1 cellular context compared by ENCODE assay signal in genomic region chr10:95375418-95375817, GRCh38.
TF ChIP-seq lines count a peak whose summit lies in the region.

No MANE protein-coding gene starts in this region.

TF ChIP-seq in GM12878, 131 proteins besides CTCF, POLR2A, EP300 and RAD21 (continued from another document):
- TF ChIP-seq CUX1 (IDR thresholded peaks at IDR 0.05; ENCODE audit: insufficient replicate concordance, low read depth, low read length) = no peak
- TF ChIP-seq ZNF687 (IDR thresholded peaks at IDR 0.05) = no peak
- TF ChIP-seq EED (IDR thresholded peaks at IDR 0.05; ENCODE audit: low read depth) = no peak
- no peak for TF ChIP-seq SUPT20H (IDR thresholded peaks at IDR 0.05; ENCODE audit: borderline replicate concordance, control insufficient read depth, low read depth, low read length)
- TF ChIP-seq NFYA (IDR thresholded peaks at IDR 0.05; ENCODE audit: borderline replicate concordance, low read depth, low read length) = no peak
- TF ChIP-seq TCF7 (IDR thresholded peaks at IDR 0.05; ENCODE audit: borderline replicate concordance) = no peak
- no peak for TF ChIP-seq HCFC1 (IDR thresholded peaks at IDR 0.05; ENCODE audit: low read length)
- no peak for TF ChIP-seq FOXM1 (IDR thresholded peaks at IDR 0.05; ENCODE audit: low read depth, low read length)
- no peak for TF ChIP-seq CBFB (IDR thresholded peaks at IDR 0.05; ENCODE audit: low read depth)
- TF ChIP-seq RELA (IDR thresholded peaks at IDR 0.05; ENCODE audit: borderline replicate concordance, partially characterized antibody) = no peak
TF ChIP-seq in GM12878: peak in this region for 0.
